Comparison of ENCODE assay signal across 11 cellular contexts in the genomic region with DNA sequence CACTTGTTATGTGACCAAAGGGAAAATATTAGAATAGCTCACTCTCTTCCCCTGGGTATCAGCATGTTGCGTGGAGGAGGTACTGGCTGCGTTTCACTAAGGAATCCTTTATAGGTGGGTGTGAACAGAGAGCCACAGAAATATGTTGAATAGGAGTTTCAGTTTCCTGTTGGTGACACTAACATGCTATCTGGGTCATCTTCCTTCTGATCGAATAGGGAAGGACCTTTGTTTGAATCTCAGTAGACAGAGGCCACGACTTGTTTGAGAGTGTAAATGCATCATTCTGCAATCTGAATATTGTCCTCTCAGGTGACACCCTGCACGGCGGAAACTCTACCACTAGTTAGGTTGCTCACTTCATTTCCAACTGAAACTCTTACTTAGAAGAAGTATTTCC.
DNase-seq lines count a peak whose midpoint lies in the region; ATAC-seq lines count a peak whose summit lies in the region.
"Had no signal": no experiment of that assay in that cellular context is flagged by ENCODE, and none has a peak within 500 bp of the region (broad histone marks: within the 10 kb centered on the region; RNA-seq: fewer than 3 reads in every experiment).

No MANE protein-coding gene starts in this region.

- peak; percentile 62 to 69 for ATAC-seq in activated T-cell treated with anti-CD3 and anti-CD28 coated beads, Interleukin-2, amount 50 U/mL, for 4 hours
- peak; percentile 64 for ATAC-seq in GM21619 (IDR thresholded peaks at IDR 0.05; ENCODE audit: unreplicated experiment)
- peak; percentile 73 for ATAC-seq in HG03354 (IDR thresholded peaks at IDR 0.05; ENCODE audit: poor library complexity, severe bottlenecking, unreplicated experiment)
- peak; percentile 24 for ATAC-seq in sciatic nerve
- ATAC-seq in GM18873 (IDR thresholded peaks at IDR 0.05; ENCODE audit: low FRiP score, unreplicated experiment): no peak

- H3K4me3 Mint-ChIP-seq in activated T-cell treated with anti-CD3 and anti-CD28 coated beads, Interleukin-2, amount 50 U/mL, for 4 hours: no peak overlapping the region
- H3K4me3 Mint-ChIP-seq: nephron had no signal

- no peaks in the 10 kb centered on the region for H3K9me3 Mint-ChIP-seq in activated T-cell treated with anti-CD3 and anti-CD28 coated beads, Interleukin-2, amount 50 U/mL, for 4 hours
- H3K9me3 Mint-ChIP-seq: nephron had no signal

- H3K4me1 Mint-ChIP-seq in activated T-cell treated with anti-CD3 and anti-CD28 coated beads, Interleukin-2, amount 50 U/mL, for 4 hours (ENCODE audit: low read depth): peaks cover 31% of the 10 kb centered on the region

- H3K27me3 Mint-ChIP-seq in activated T-cell treated with anti-CD3 and anti-CD28 coated beads, Interleukin-2, amount 50 U/mL, for 4 hours (ENCODE audit: low read depth): no peaks in the 10 kb centered on the region

- intact Hi-C loops in sciatic nerve (cut with DNase I): no loop called here

- DNase-seq in activated T-cell treated with anti-CD3 and anti-CD28 coated beads, Interleukin-2, amount 50 U/mL, for 4 hours: no peak
- no peak for DNase-seq in activated T-cell treated with anti-CD3 and anti-CD28 coated beads, Interleukin-2, amount 50 U/mL, for 1 hour
- DNase-seq in sciatic nerve (ENCODE audit: low spot score) (no peak), amniotic stem cell (lab: John Stamatoyannopoulos, UW) (no peak), NCI-H2227 treated with DMSO at 0.1 percent for 48 hours (lab: John Stamatoyannopoulos, UW) (no peak)
- DNase-seq: SK-N-SH, uterus had no signal

- H3K36me3 Mint-ChIP-seq in activated T-cell treated with anti-CD3 and anti-CD28 coated beads, Interleukin-2, amount 50 U/mL, for 4 hours (ENCODE audit: insufficient read depth): peaks cover 40% of the 10 kb centered on the region
